ENCODE assay signal across 8 cellular contexts in genomic region chr2:3517948-3518495, GRCh38. TPM values are rescaled to one million over a fixed set of nuclear protein-coding genes. Genes with fewer than 3 reads are reported as not detected.
A peak's percentile ranks its signal among the peaks of the same experiment; 100 is the strongest.
DNase-seq lines count a peak whose midpoint lies in the region; ATAC-seq and TF ChIP-seq lines count a peak whose summit lies in the region.

No MANE protein-coding gene starts in this region.

- H3K4me1 Mint-ChIP-seq in activated CD8-positive, alpha-beta T cell treated with anti-CD3 and anti-CD28 coated beads for 36 hours (ENCODE audit: low read depth): peaks cover 26% of the 10 kb centered on the region

- H3K27ac ChIP-seq in iPS-20b (ENCODE audit: low read length) (peak overlapping the region; percentile 76), stomach smooth muscle (ENCODE audit: low read length) (peak overlapping the region; percentile 96)

- CTCF ChIA-PET in activated CD8-positive, alpha-beta T cell treated with anti-CD3 and anti-CD28 coated beads for 36 hours (lab: Charles Lee): interaction anchor here (0.9 kb wide), 1 partner anchor 137 kb away, joined by 3 read pairs; no protein-coding TSS in a partner anchor

- H3K27me3 ChIP-seq in iPS-20b (ENCODE audit: insufficient read depth, low read length): peaks cover 13% of the 10 kb centered on the region; the same call in 1 of the 2 replicates
- no peaks in the 10 kb centered on the region for H3K27me3 ChIP-seq in stomach smooth muscle (ENCODE audit: control insufficient read depth in 1 of 2, insufficient read depth in 2 of 2, low read length in 2 of 2)

- H3K9me3 ChIP-seq in iPS-20b (ENCODE audit: insufficient read depth, low read depth, low read length): no peaks in the 10 kb centered on the region; the same call in 1 of the 2 replicates
- no peaks in the 10 kb centered on the region for H3K9me3 ChIP-seq in stomach smooth muscle (ENCODE audit: control insufficient read depth in 2 of 2, low read length in 2 of 2)

- intact Hi-C loops in activated CD8-positive, alpha-beta T cell treated with anti-CD3 and anti-CD28 coated beads for 36 hours (cut with micrococcal nuclease): no loop called here

- no peak for TF ChIP-seq CTCF in activated CD8-positive, alpha-beta T cell treated with anti-CD3 and anti-CD28 coated beads for 36 hours (IDR thresholded peaks at IDR 0.05)

- no peak for ATAC-seq in activated CD8-positive, alpha-beta T cell treated with anti-CD3 and anti-CD28 coated beads for 36 hours

- H3K4me3 ChIP-seq in iPS-20b (ENCODE audit: low read length) (peak overlapping the region; percentile 83), stomach smooth muscle (ENCODE audit: low read length in 2 of 2) (peak overlapping the region; percentile 85 to 87)

- H3K27ac Mint-ChIP-seq in activated CD8-positive, alpha-beta T cell treated with anti-CD3 and anti-CD28 coated beads for 36 hours: peak overlapping the region; percentile 87

- peak; percentile 37 for DNase-seq in DMS79 treated with DMSO at 0.1 percent for 48 hours (lab: John Stamatoyannopoulos, UW)
- DNase-seq in DMS79 (lab: John Stamatoyannopoulos, UW): no peak
- DNase-seq in activated CD8-positive, alpha-beta T cell treated with anti-CD3 and anti-CD28 coated beads for 36 hours: no peak
- no peak for DNase-seq in UCSD-AML1 (lab: John Stamatoyannopoulos, UW; ENCODE audit: unreplicated experiment)
- DNase-seq in NCI-H187 (lab: John Stamatoyannopoulos, UW): no peak
- DNase-seq in EL: no peak

- H3K36me3 ChIP-seq in iPS-20b (ENCODE audit: insufficient read depth, low read depth, low read length) (peaks cover 5% of the 10 kb centered on the region; the same call in 1 of the 2 replicates), stomach smooth muscle (ENCODE audit: control insufficient read depth in 2 of 2, insufficient read depth in 2 of 2, low read length in 2 of 2) (peaks cover 0 to 4% of the 10 kb centered on the region in 2 donors)

- no peaks in the 10 kb centered on the region for H3K27me3 Mint-ChIP-seq in activated CD8-positive, alpha-beta T cell treated with anti-CD3 and anti-CD28 coated beads for 36 hours

- H3K4me3 Mint-ChIP-seq in activated CD8-positive, alpha-beta T cell treated with anti-CD3 and anti-CD28 coated beads for 36 hours: peak overlapping the region; percentile 89

- POLR2A ChIA-PET in activated CD8-positive, alpha-beta T cell treated with anti-CD3 and anti-CD28 coated beads for 36 hours (lab: Charles Lee): interaction anchor here (0.8 to 1.2 kb wide), 3 partner anchors 14 to 61 kb away, joined by 3 read pairs; no protein-coding TSS in a partner anchor

- H3K4me1 ChIP-seq in iPS-20b (ENCODE audit: insufficient read depth, low read length) (peaks cover 3% of the 10 kb centered on the region; the same call in 1 of the 2 replicates), stomach smooth muscle (ENCODE audit: control insufficient read depth, insufficient read depth, low read length) (peaks cover 19% of the 10 kb centered on the region)

- peaks cover 29% of the 10 kb centered on the region for H3K36me3 Mint-ChIP-seq in activated CD8-positive, alpha-beta T cell treated with anti-CD3 and anti-CD28 coated beads for 36 hours (ENCODE audit: low read depth)

- H3K9me3 Mint-ChIP-seq in activated CD8-positive, alpha-beta T cell treated with anti-CD3 and anti-CD28 coated beads for 36 hours: peaks cover 7% of the 10 kb centered on the region

- peak overlapping the region; percentile 79; the same call in 1 of the 2 replicates for H3K9ac ChIP-seq in iPS-20b (ENCODE audit: low read depth, low read length)
- peak overlapping the region; percentile 74 to 75 for H3K9ac ChIP-seq in stomach smooth muscle (ENCODE audit: low read length in 2 of 2)

RNA-seq across cellular contexts. Expression of gene ADI1, which starts 1.3 kb away (rescaled TPM):
- 10 to 100 TPM; 15.7 to 18.2 TPM for total RNA-seq in activated CD8-positive, alpha-beta T cell treated with anti-CD3 and anti-CD28 coated beads for 36 hours

RNA-seq across cellular contexts. Expression of gene RNASEH1, which starts 40.1 kb away (rescaled TPM):
- total RNA-seq in activated CD8-positive, alpha-beta T cell treated with anti-CD3 and anti-CD28 coated beads for 36 hours: 10 to 100 TPM; 23.4 to 24.7 TPM

RNA-seq across cellular contexts. Expression of gene RPS7, which starts 57.0 kb away (rescaled TPM):
- total RNA-seq in activated CD8-positive, alpha-beta T cell treated with anti-CD3 and anti-CD28 coated beads for 36 hours: 1,000 to 10,000 TPM; 1,838 to 1,893 TPM
